ENCODE assay signal across 1 cellular context in genomic region chr16:70481929-70482536, GRCh38.
TF ChIP-seq lines count a peak whose summit lies in the region.

No MANE protein-coding gene starts in this region.

TF ChIP-seq in WTC11, 78 proteins besides CTCF, POLR2A, EP300 and RAD21 (continued from another document):
- no peak for TF ChIP-seq MLX (CRISPR knock-in tag; IDR thresholded peaks at IDR 0.05)
- no peak for TF ChIP-seq ZBTB21 (CRISPR knock-in tag; IDR thresholded peaks at IDR 0.05; ENCODE audit: borderline replicate concordance)
- no peak for TF ChIP-seq ZNF512 (CRISPR knock-in tag; IDR thresholded peaks at IDR 0.05; ENCODE audit: borderline replicate concordance)
- no peak for TF ChIP-seq ZNF232 (CRISPR knock-in tag; IDR thresholded peaks at IDR 0.05)
- no peak for TF ChIP-seq RELA (CRISPR knock-in tag; IDR thresholded peaks at IDR 0.05; ENCODE audit: borderline replicate concordance)
- TF ChIP-seq ARID4B (CRISPR knock-in tag; IDR thresholded peaks at IDR 0.05; ENCODE audit: borderline replicate concordance), result no peak
